8 cellular contexts compared by ENCODE assay signal in genomic region chr11:46389450-46390330, GRCh38. TPM values are rescaled to one million over a fixed set of nuclear protein-coding genes. Genes with fewer than 3 reads are reported as not detected.
DNase-seq lines count a peak whose midpoint lies in the region; ATAC-seq, FAIRE-seq and TF ChIP-seq lines count a peak whose summit lies in the region.

No MANE protein-coding gene starts in this region.

- no peaks in the 10 kb centered on the region for H3K9me3 Mint-ChIP-seq in activated naive CD8-positive, alpha-beta T cell treated with anti-CD3 and anti-CD28 coated beads for 36 hours

- TF ChIP-seq CTCF in PC-9 (conservative IDR thresholded peaks at IDR 0.05): peak; percentile 82
- TF ChIP-seq CTCF in heart right ventricle (IDR thresholded peaks at IDR 0.05): peak; percentile 73 to 93 (median 89)
- TF ChIP-seq CTCF in pancreas (IDR thresholded peaks at IDR 0.05): peak; percentile 66 to 86 (median 77)

- peaks cover 17% of the 10 kb centered on the region for H4K20me1 ChIP-seq in PC-9 (ENCODE audit: insufficient read depth)

- H3K27ac ChIP-seq in HUES48 (ENCODE audit: low read depth, low read length) (peak overlapping the region; percentile 11), PC-9 (no peak overlapping the region), heart right ventricle (no peak overlapping the region), pancreas (no peak overlapping the region)

- WGBS in heart right ventricle, 2 donors: 3% methylated on average over 79 to 80 of the region's 80 CpGs
- WGBS in pancreas, 2 donors: 2% methylated on average over 80 of the region's 80 CpGs

- H3K79me2 ChIP-seq in PC-9 (ENCODE audit: low read depth): no peaks in the 10 kb centered on the region

- H3K9me3 ChIP-seq in HUES48 (ENCODE audit: control insufficient read depth, insufficient read depth, low read length) (no peaks in the 10 kb centered on the region), PC-9 (ENCODE audit: insufficient read depth, low read depth) (no peaks in the 10 kb centered on the region), heart right ventricle (no peaks in the 10 kb centered on the region), pancreas (no peaks in the 10 kb centered on the region)

- intact Hi-C loops in PC-9 (cut with micrococcal nuclease; ENCODE audit: unreplicated experiment): loop anchor here (1.0 kb wide), 2 partner anchors 148 to 542 kb away; partner anchors contain the start of gene CRY2
- intact Hi-C loops in heart right ventricle (cut with DNase I): loop anchor here in 9 of 10 donors (1.0 to 10.0 kb wide), 7 partner anchors 138 to 225 kb away; partner anchors contain the start of genes ATG13 (in 4 of the 9) and HARBI1 (in 4 of the 9)
- intact Hi-C loops in pancreas (cut with DNase I): loop anchor here in 1 of 3 donors (5.0 kb wide), 1 partner anchor 138 kb away; no protein-coding TSS in a partner anchor

- no TSS peak for BruUV-seq in PC-9 (replicated peaks; lab: Mats Ljungman, UMichigan)

- ATAC-seq in GM18861 (IDR thresholded peaks at IDR 0.05; ENCODE audit: unreplicated experiment) (peak; percentile 38), heart right ventricle (peak; percentile 61 to 83 (median 78)), pancreas (peak; percentile 67 to 85 (median 74))

- no peaks in the 10 kb centered on the region for H3K9me2 ChIP-seq in PC-9 (ENCODE audit: insufficient read depth)

- H3K4me3 Mint-ChIP-seq in activated naive CD8-positive, alpha-beta T cell treated with anti-CD3 and anti-CD28 coated beads for 36 hours: peak overlapping the region; percentile 39

- no peak overlapping the region for H3K9ac ChIP-seq in HUES48 (ENCODE audit: low read depth, low read length)

- peaks cover 10% of the 10 kb centered on the region for H3F3A ChIP-seq in PC-9 (ENCODE audit: insufficient read depth, low read depth)

- H3K4me1 Mint-ChIP-seq in activated naive CD8-positive, alpha-beta T cell treated with anti-CD3 and anti-CD28 coated beads for 36 hours: peaks cover 20% of the 10 kb centered on the region

- POLR2A ChIA-PET in PC-9 (lab: Charles Lee; ENCODE audit: unreplicated experiment): interaction anchor here (0.5 kb wide), 1 partner anchor 169 kb away, joined by 3 read pairs; no protein-coding TSS in a partner anchor

- no peak for FAIRE-seq in pancreas (lab: Jason Lieb, UNC)

- DNase-seq in Ammon's horn (ENCODE audit: low spot score) (peak; percentile 73), PC-9 (peak; percentile 50 to 83), heart right ventricle (peak; percentile 56 to 74), pancreas (peak; percentile 61 to 92 (median 75))
- peak; percentile 76 for DNase-seq in activated naive CD8-positive, alpha-beta T cell treated with anti-CD3 and anti-CD28 coated beads for 36 hours
- DNase-seq in central memory CD4-positive, alpha-beta T cell: no peak

- H3K36me3 ChIP-seq in HUES48 (ENCODE audit: control insufficient read depth, insufficient read depth, low read length): no peaks in the 10 kb centered on the region
- no peaks in the 10 kb centered on the region for H3K36me3 ChIP-seq in PC-9 (ENCODE audit: low read depth)
- no peaks in the 10 kb centered on the region for H3K36me3 ChIP-seq in heart right ventricle
- H3K36me3 ChIP-seq in pancreas: no peaks in the 10 kb centered on the region

- H3K27me3 ChIP-seq in HUES48 (ENCODE audit: control insufficient read depth, insufficient read depth, low read length): peaks cover 63% of the 10 kb centered on the region
- peaks cover 22% of the 10 kb centered on the region for H3K27me3 ChIP-seq in PC-9 (ENCODE audit: insufficient read depth, low read depth)
- peaks cover 21 to 72% (median 49%) of the 10 kb centered on the region in 7 donors for H3K27me3 ChIP-seq in heart right ventricle
- peaks cover 0 to 26% (median 3%) of the 10 kb centered on the region in 4 donors for H3K27me3 ChIP-seq in pancreas

- H3K36me3 Mint-ChIP-seq in activated naive CD8-positive, alpha-beta T cell treated with anti-CD3 and anti-CD28 coated beads for 36 hours: no peaks in the 10 kb centered on the region

- peaks cover 24% of the 10 kb centered on the region for H3K4me1 ChIP-seq in HUES48 (ENCODE audit: control insufficient read depth, insufficient read depth, low read length)
- peaks cover 13% of the 10 kb centered on the region for H3K4me1 ChIP-seq in PC-9 (replicated peaks; ENCODE audit: insufficient read depth)
- H3K4me1 ChIP-seq in heart right ventricle: peaks cover 19 to 50% (median 34%) of the 10 kb centered on the region in 9 donors
- H3K4me1 ChIP-seq in pancreas: peaks cover 0 to 9% (median 6%) of the 10 kb centered on the region in 3 donors

- CTCF ChIA-PET in PC-9 (lab: Charles Lee): interaction anchor here (1.0 kb wide), 1 partner anchor 228 kb away, joined by 4 read pairs; the partner anchor contains the start of gene ATG13

- H3K27me3 Mint-ChIP-seq in activated naive CD8-positive, alpha-beta T cell treated with anti-CD3 and anti-CD28 coated beads for 36 hours: peaks cover 65% of the 10 kb centered on the region

- no peak overlapping the region; the same call in 1 of the 2 replicates for H2AFZ ChIP-seq in PC-9

- peak overlapping the region; percentile 83 for H3K4me2 ChIP-seq in PC-9

- H3K4me3 ChIP-seq in HUES48 (ENCODE audit: low read depth, low read length): peak overlapping the region; percentile 65
- peak overlapping the region; percentile 54 for H3K4me3 ChIP-seq in PC-9
- H3K4me3 ChIP-seq in heart right ventricle: peak overlapping the region; percentile 16 to 59 (median 50)
- peak overlapping the region; percentile 23 to 55 (median 31) for H3K4me3 ChIP-seq in pancreas

- no peak overlapping the region for H3K27ac Mint-ChIP-seq in activated naive CD8-positive, alpha-beta T cell treated with anti-CD3 and anti-CD28 coated beads for 36 hours

RNA-seq across cellular contexts. Expression of gene CHRM4, which starts 1.9 kb away (rescaled TPM):
- total RNA-seq in PC-9 (2021): 0.31 TPM in 1 of 2 replicates, not detected in the other
- under 1 TPM in 1 of 2 experiments, not detected in 1; 0.14 TPM for total RNA-seq in activated naive CD8-positive, alpha-beta T cell treated with anti-CD3 and anti-CD28 coated beads for 36 hours
- total RNA-seq in heart right ventricle: under 1 TPM in 2 of 10 donors, not detected in 8; 0.30 to 0.32 TPM
- under 1 TPM in 1 of 2 donors, not detected in 1; 0.03 TPM for polyA plus RNA-seq in heart right ventricle
- total RNA-seq in pancreas: under 1 TPM; 0.08 to 0.62 (median 0.20) TPM
- under 1 TPM in 1 of 2 donors, not detected in 1; 0.66 TPM for polyA plus RNA-seq in pancreas

RNA-seq across cellular contexts. Expression of gene MDK, which starts 8.2 kb away (rescaled TPM):
- total RNA-seq in PC-9 (2021) (399 and 464 TPM in 2 replicates), heart right ventricle (10 to 100 TPM in 2 of 10 donors, 1 to 10 TPM in 8; 3.6 to 16.5 (median 5.3) TPM), pancreas (10 to 100 TPM in 4 of 6 donors, 1 to 10 TPM in 2; 4.3 to 84.4 (median 16.5) TPM)
- total RNA-seq in activated naive CD8-positive, alpha-beta T cell treated with anti-CD3 and anti-CD28 coated beads for 36 hours: 1 to 10 TPM; 3.4 to 3.6 TPM
- polyA plus RNA-seq in heart right ventricle (1 to 10 TPM; 3.7 to 8.2 TPM), pancreas (10 to 100 TPM; 23.6 to 66.5 TPM)

RNA-seq across cellular contexts. Expression of gene DGKZ, which starts 42.4 kb away (rescaled TPM):
- total RNA-seq in PC-9 (2021): 49.3 and 67.5 TPM in 2 replicates
- 100 to 1,000 TPM in 1 of 2 experiments, 10 to 100 TPM in 1; 100.0 to 101 TPM for total RNA-seq in activated naive CD8-positive, alpha-beta T cell treated with anti-CD3 and anti-CD28 coated beads for 36 hours
- 10 to 100 TPM; 46.4 to 77.9 (median 60.1) TPM for total RNA-seq in heart right ventricle
- polyA plus RNA-seq in heart right ventricle: 100 to 1,000 TPM in 1 of 2 donors, 10 to 100 TPM in 1; 31.9 to 107 TPM
- total RNA-seq in pancreas: 10 to 100 TPM; 34.1 to 46.3 (median 35.0) TPM
- 10 to 100 TPM; 81.1 to 88.8 TPM for polyA plus RNA-seq in pancreas
